ENCODE assay signal across 11 cellular contexts in genomic region chr14:94390372-94391086, GRCh38. TPM values are rescaled to one million over a fixed set of nuclear protein-coding genes. Genes with fewer than 3 reads are reported as not detected.
DNase-seq lines count a peak whose midpoint lies in the region; ATAC-seq and TF ChIP-seq lines count a peak whose summit lies in the region.
"Had no signal": no experiment of that assay in that cellular context is flagged by ENCODE, and none has a peak within 500 bp of the region (broad histone marks: within the 10 kb centered on the region; RNA-seq: fewer than 3 reads in every experiment).

No MANE protein-coding gene starts in this region.

- no peaks in the 10 kb centered on the region for H3K9me3 Mint-ChIP-seq in endodermal cell
- H3K9me3 Mint-ChIP-seq in naive thymus-derived CD4-positive, alpha-beta T cell: peaks cover 0 to 2% (median 0%) of the 10 kb centered on the region in 11 donors

- CTCF ChIA-PET in naive thymus-derived CD4-positive, alpha-beta T cell (lab: Charles Lee): no interaction called here

- no peak overlapping the region for H3K27ac Mint-ChIP-seq in endodermal cell
- peak overlapping the region in 2 of 9 donors; percentile 15 to 26 for H3K27ac Mint-ChIP-seq in naive thymus-derived CD4-positive, alpha-beta T cell

- peak; percentile 42 for DNase-seq in COR-L47 (lab: John Stamatoyannopoulos, UW)
- DNase-seq in endodermal cell: peak; percentile 56
- DNase-seq in naive thymus-derived CD4-positive, alpha-beta T cell: no peak
- no peak for DNase-seq in NCI-H2107 (lab: John Stamatoyannopoulos, UW)
- no peak for DNase-seq in WERI-Rb-1
- DNase-seq: activated naive CD4-positive, alpha-beta T cell treated with anti-CD3 and anti-CD28 coated beads, Interleukin-2, amount 50 U/mL, for 16 hours had no signal

- TF ChIP-seq CTCF in OCI-LY3 (IDR thresholded peaks at IDR 0.05; ENCODE audit: low read depth, low read length) (no peak), endodermal cell (conservative IDR thresholded peaks at IDR 0.05) (no peak), WERI-Rb-1 (IDR thresholded peaks at IDR 0.05; ENCODE audit: low read depth, low read length) (no peak)

- H3K27me3 ChIP-seq in OCI-LY3 (ENCODE audit: low read depth, low read length) (no peaks in the 10 kb centered on the region), endodermal cell (ENCODE audit: control insufficient read depth, insufficient read depth, low read length, poor library complexity, severe bottlenecking) (peaks cover 25% of the 10 kb centered on the region), WERI-Rb-1 (ENCODE audit: insufficient read depth, low read depth, severe bottlenecking) (peaks cover 31% of the 10 kb centered on the region)
- H3K27me3 ChIP-seq in naive thymus-derived CD4-positive, alpha-beta T cell (ENCODE audit: control insufficient read depth in 2 of 2, insufficient read depth in 2 of 2, low read length in 2 of 2): no peaks in the 10 kb centered on the region
- H3K27me3 ChIP-seq: suprapubic skin had no signal

- H3K9me3 ChIP-seq in OCI-LY3 (ENCODE audit: insufficient read depth, low read length): no peaks in the 10 kb centered on the region
- H3K9me3 ChIP-seq in endodermal cell (ENCODE audit: control insufficient read depth, low read length): no peaks in the 10 kb centered on the region
- H3K9me3 ChIP-seq in naive thymus-derived CD4-positive, alpha-beta T cell (ENCODE audit: control insufficient read depth in 2 of 3, low read length in 3 of 3): no peaks in the 10 kb centered on the region
- H3K9me3 ChIP-seq in WERI-Rb-1 (ENCODE audit: severe bottlenecking): no peaks in the 10 kb centered on the region
- H3K9me3 ChIP-seq: suprapubic skin had no signal

- H3K9ac ChIP-seq in OCI-LY3 (ENCODE audit: low read length): no peak overlapping the region
- H3K9ac ChIP-seq in endodermal cell (ENCODE audit: extremely low read depth, low read length, poor library complexity, severe bottlenecking): no peak overlapping the region

- H3K4me3 ChIP-seq in OCI-LY3 (ENCODE audit: low read length): no peak overlapping the region
- no peak overlapping the region for H3K4me3 ChIP-seq in endodermal cell (ENCODE audit: low read length)
- H3K4me3 ChIP-seq in naive thymus-derived CD4-positive, alpha-beta T cell (ENCODE audit: low read length): no peak overlapping the region
- no peak overlapping the region for H3K4me3 ChIP-seq in WERI-Rb-1 (ENCODE audit: low read depth, low read length)
- H3K4me3 ChIP-seq: suprapubic skin had no signal

- no peaks in the 10 kb centered on the region for H3K36me3 ChIP-seq in OCI-LY3 (replicated peaks; ENCODE audit: low read depth, low read length)
- no peaks in the 10 kb centered on the region for H3K36me3 ChIP-seq in endodermal cell (ENCODE audit: control insufficient read depth, insufficient read depth, low read length)
- H3K36me3 ChIP-seq in naive thymus-derived CD4-positive, alpha-beta T cell (ENCODE audit: control insufficient read depth in 2 of 3, insufficient read depth in 3 of 3, low read length in 3 of 3): no peaks in the 10 kb centered on the region
- H3K36me3 ChIP-seq in WERI-Rb-1: no peaks in the 10 kb centered on the region
- H3K36me3 ChIP-seq: suprapubic skin had no signal

- POLR2A ChIA-PET in naive thymus-derived CD4-positive, alpha-beta T cell (lab: Charles Lee): no interaction called here

- no peak overlapping the region for H3K4me2 ChIP-seq in OCI-LY3 (ENCODE audit: low read length)

- H4K20me1 ChIP-seq in OCI-LY3 (ENCODE audit: insufficient read depth, low read length): no peaks in the 10 kb centered on the region

- peaks cover 15% of the 10 kb centered on the region for H3K4me1 ChIP-seq in OCI-LY3 (ENCODE audit: low read length)
- H3K4me1 ChIP-seq in endodermal cell (ENCODE audit: control insufficient read depth, insufficient read depth, low read length): no peaks in the 10 kb centered on the region
- H3K4me1 ChIP-seq in naive thymus-derived CD4-positive, alpha-beta T cell (ENCODE audit: control insufficient read depth in 2 of 2, insufficient read depth in 2 of 2, low read length in 2 of 2): no peaks in the 10 kb centered on the region

- intact Hi-C loops in naive thymus-derived CD4-positive, alpha-beta T cell (cut with micrococcal nuclease): no loop called here

- H3K36me3 Mint-ChIP-seq in endodermal cell (ENCODE audit: low read depth): no peaks in the 10 kb centered on the region
- no peaks in the 10 kb centered on the region for H3K36me3 Mint-ChIP-seq in naive thymus-derived CD4-positive, alpha-beta T cell

- H3K4me1 Mint-ChIP-seq in endodermal cell: peaks cover 4% of the 10 kb centered on the region
- peaks cover 0 to 46% (median 17%) of the 10 kb centered on the region in 7 donors for H3K4me1 Mint-ChIP-seq in naive thymus-derived CD4-positive, alpha-beta T cell

- H3K27ac ChIP-seq in OCI-LY3 (ENCODE audit: low read length): no peak overlapping the region
- H3K27ac ChIP-seq in endodermal cell (ENCODE audit: low read depth, low read length): no peak overlapping the region
- no peak overlapping the region for H3K27ac ChIP-seq in naive thymus-derived CD4-positive, alpha-beta T cell (ENCODE audit: low read depth, low read length)
- H3K27ac ChIP-seq in WERI-Rb-1: no peak overlapping the region
- H3K27ac ChIP-seq: suprapubic skin had no signal

- 79 to 90% methylated on average over 8 to 12 of the region's 12 CpGs for WGBS in endodermal cell (ENCODE audit: insufficient coverage in 1 of 2, insufficient read length in 1 of 2), 2 experiments

- H3K79me2 ChIP-seq in OCI-LY3 (ENCODE audit: low read length): no peaks in the 10 kb centered on the region

- H2AFZ ChIP-seq in OCI-LY3 (ENCODE audit: low read depth, low read length): peak overlapping the region; percentile 34; the same call in 1 of the 2 replicates

- H3K27me3 Mint-ChIP-seq in endodermal cell (ENCODE audit: insufficient read depth): peaks cover 28% of the 10 kb centered on the region
- peaks cover 0 to 5% (median 0%) of the 10 kb centered on the region in 5 donors for H3K27me3 Mint-ChIP-seq in naive thymus-derived CD4-positive, alpha-beta T cell

- no peak overlapping the region for H3K4me3 Mint-ChIP-seq in endodermal cell
- H3K4me3 Mint-ChIP-seq in naive thymus-derived CD4-positive, alpha-beta T cell: peak overlapping the region in 1 of 10 donors; percentile 56

- ATAC-seq in naive thymus-derived CD4-positive, alpha-beta T cell: peak; percentile 29
- ATAC-seq in GM19023 (IDR thresholded peaks at IDR 0.05; ENCODE audit: unreplicated experiment) (no peak), GM19463 (IDR thresholded peaks at IDR 0.05; ENCODE audit: unreplicated experiment) (no peak)

RNA-seq across cellular contexts. Expression of gene SERPINA1, which starts 2.1 kb away (rescaled TPM):
- total RNA-seq in endodermal cell: 1 to 10 TPM in 1 of 2 donors, not detected in 1; 1.2 TPM
- polyA plus RNA-seq in endodermal cell (2013, experiment 1 of 2): 1.2 TPM
- polyA plus RNA-seq in endodermal cell (2013, experiment 2 of 2): 0.91 TPM
- total RNA-seq in naive thymus-derived CD4-positive, alpha-beta T cell: 100 to 1,000 TPM in 1 of 5 experiments, 10 to 100 TPM in 1, under 1 TPM in 3; 0.44 to 300 (median 0.68) TPM
- polyA plus RNA-seq in naive thymus-derived CD4-positive, alpha-beta T cell: under 1 TPM; 0.59 to 0.80 TPM

RNA-seq across cellular contexts. Expression of gene SERPINA2, which starts 24.0 kb away (rescaled TPM):
- not detected for total RNA-seq in endodermal cell
- not detected for polyA plus RNA-seq in endodermal cell (2013, experiment 1 of 2)
- polyA plus RNA-seq in endodermal cell (2013, experiment 2 of 2): not detected
- not detected for total RNA-seq in naive thymus-derived CD4-positive, alpha-beta T cell
- polyA plus RNA-seq in naive thymus-derived CD4-positive, alpha-beta T cell: not detected
- total RNA-seq: frontal cortex, suprapubic skin had no signal

Comparison
In these comparisons a context has a peak if more than half of its experiments do, and no peak if none do; other contexts are left out.
1. DNase-seq: peak in COR-L47 (single experiment) and endodermal cell (single experiment); none in naive thymus-derived CD4-positive, alpha-beta T cell (0 of 9), NCI-H2107 (single experiment) and WERI-Rb-1 (single experiment).